Comparison of ENCODE assay signal across 1 cellular context in genomic region chr10:59627366-59628018, GRCh38.
TF ChIP-seq lines count a peak whose summit lies in the region.

No MANE protein-coding gene starts in this region.

TF ChIP-seq in HepG2, 621 proteins besides CTCF, POLR2A, EP300 and RAD21 (continued from another document):
- TF ChIP-seq AHDC1 (CRISPR knock-in tag; IDR thresholded peaks at IDR 0.05; ENCODE audit: borderline replicate concordance), result 0 out of 2 replicates have a peak, but pooled peaks have one; percentile 22
- TF ChIP-seq BHLHE40 (IDR thresholded peaks at IDR 0.05; ENCODE audit: low read length), result peak; percentile 27; the same call in 1 of the 2 replicates
- TF ChIP-seq FOXA1 (IDR thresholded peaks at IDR 0.05), result no peak
- 0 out of 2 replicates have a peak, but pooled peaks have one; percentile 29 for TF ChIP-seq FOXA1 (CRISPR knock-in tag; IDR thresholded peaks at IDR 0.05)
- TF ChIP-seq HHEX (CRISPR knock-in tag; IDR thresholded peaks at IDR 0.05), result 0 out of 2 replicates have a peak, but pooled peaks have one; percentile 26
- TF ChIP-seq ARID5B (CRISPR knock-in tag; IDR thresholded peaks at IDR 0.05), result 0 out of 2 replicates have a peak, but pooled peaks have one; percentile 21
- no peak for TF ChIP-seq KDM6A (CRISPR knock-in tag; IDR thresholded peaks at IDR 0.05; ENCODE audit: low read depth)
- TF ChIP-seq ZFX (CRISPR knock-in tag; IDR thresholded peaks at IDR 0.05; ENCODE audit: low read depth), result no peak
- no peak for TF ChIP-seq ZNF547 (CRISPR knock-in tag; IDR thresholded peaks at IDR 0.05)
- TF ChIP-seq ZC3H4 (CRISPR knock-in tag; IDR thresholded peaks at IDR 0.05; ENCODE audit: borderline replicate concordance), result no peak
- no peak for TF ChIP-seq ZNF34 (CRISPR knock-in tag; IDR thresholded peaks at IDR 0.05; ENCODE audit: borderline replicate concordance)
- TF ChIP-seq FOXA3 (CRISPR knock-in tag; IDR thresholded peaks at IDR 0.05), result 0 out of 2 replicates have a peak, but pooled peaks have one; percentile 18
- TF ChIP-seq ZMYM4 (CRISPR knock-in tag; IDR thresholded peaks at IDR 0.05), result no peak
- no peak for TF ChIP-seq MED1 (CRISPR knock-in tag; IDR thresholded peaks at IDR 0.05)
- TF ChIP-seq NR2F2 (IDR thresholded peaks at IDR 0.05; ENCODE audit: borderline replicate concordance, low read depth), result peak; percentile 50; the same call in 1 of the 2 replicates
- TF ChIP-seq TBX3 (IDR thresholded peaks at IDR 0.05; ENCODE audit: borderline replicate concordance), result peak; percentile 57; the same call in 1 of the 2 replicates
- no peak for TF ChIP-seq DPF2 (CRISPR knock-in tag; IDR thresholded peaks at IDR 0.05; ENCODE audit: borderline replicate concordance, low read depth)
- no peak for TF ChIP-seq ZNF572 (CRISPR knock-in tag; IDR thresholded peaks at IDR 0.05)
- peak; percentile 59; the same call in 1 of the 2 replicates for TF ChIP-seq NR2F6 (IDR thresholded peaks at IDR 0.05)
- TF ChIP-seq NR2F6 (CRISPR knock-in tag; IDR thresholded peaks at IDR 0.05), result no peak
- no peak for TF ChIP-seq RNF219 (CRISPR knock-in tag; IDR thresholded peaks at IDR 0.05)
